19 cellular contexts compared by ENCODE assay signal in genomic region chr3:8575364-8576104, GRCh38.
A peak's percentile ranks its signal among the peaks of the same experiment; 100 is the strongest.
DNase-seq lines count a peak whose midpoint lies in the region; ATAC-seq and TF ChIP-seq lines count a peak whose summit lies in the region.
"Had no signal": no experiment of that assay in that cellular context is flagged by ENCODE, and none has a peak within 500 bp of the region (broad histone marks: within the 10 kb centered on the region; RNA-seq: fewer than 3 reads in every experiment).

No MANE protein-coding gene starts in this region.

- ATAC-seq in HG02571 (IDR thresholded peaks at IDR 0.05; ENCODE audit: unreplicated experiment): no peak
- ATAC-seq: effector memory CD8-positive, alpha-beta T cell had no signal

- H3K27ac ChIP-seq in smooth muscle cell (ENCODE audit: low read depth): peak overlapping the region; percentile 66

- H3K4me2 ChIP-seq in smooth muscle cell: peak overlapping the region; percentile 10

- POLR2A ChIA-PET in Caco-2 (lab: Charles Lee): no interaction called here

- TF ChIP-seq CTCF in astrocyte of the spinal cord (IDR thresholded peaks at IDR 0.05; ENCODE audit: low read depth, low read length) (no peak), fibroblast of the aortic adventitia (IDR thresholded peaks at IDR 0.05; ENCODE audit: insufficient read depth, low read length) (no peak), smooth muscle cell (IDR thresholded peaks at IDR 0.05; ENCODE audit: borderline replicate concordance, insufficient read depth, poor library complexity, severe bottlenecking) (no peak), Caco-2 (IDR thresholded peaks at IDR 0.05; ENCODE audit: insufficient read depth in 1 of 2, low read depth in 1 of 2, low read length in 1 of 2, severe bottlenecking in 1 of 2, unreplicated experiment in 1 of 2) (no peak)

- CTCF ChIA-PET in Caco-2 (lab: Charles Lee): no interaction called here

- H3K4me3 ChIP-seq in astrocyte of the spinal cord (ENCODE audit: low read depth, low read length) (no peak overlapping the region), fibroblast of the aortic adventitia (ENCODE audit: low read depth, low read length) (no peak overlapping the region), smooth muscle cell (no peak overlapping the region), Caco-2 (ENCODE audit: low read depth, low read length) (no peak overlapping the region)
- H3K4me3 ChIP-seq: uterus had no signal

- no peaks in the 10 kb centered on the region for H3K27me3 Mint-ChIP-seq in Caco-2 (ENCODE audit: insufficient read depth, unreplicated experiment)
- H3K27me3 Mint-ChIP-seq: stimulated activated naive CD8-positive, alpha-beta T cell treated with anti-CD3 and anti-CD28 coated beads, Interleukin-15, Interleukin-2, amounts not matched to agents 100 ng/mL and 50 ng/mL, for 24 hours had no signal

- no peak overlapping the region for H3K9ac ChIP-seq in smooth muscle cell (ENCODE audit: low read depth)

- no TSS peak for BruUV-seq in Caco-2 (replicated peaks; lab: Mats Ljungman, UMichigan)

- H3K9me3 Mint-ChIP-seq in Caco-2 (ENCODE audit: unreplicated experiment): no peaks in the 10 kb centered on the region
- H3K9me3 Mint-ChIP-seq: effector memory CD8-positive, alpha-beta T cell; stimulated activated naive CD8-positive, alpha-beta T cell treated with anti-CD3 and anti-CD28 coated beads, Interleukin-15, Interleukin-2, amounts not matched to agents 100 ng/mL and 50 ng/mL, for 24 hours had no signal

- no peaks in the 10 kb centered on the region for H3K27me3 ChIP-seq in smooth muscle cell (ENCODE audit: low read depth)
- no peaks in the 10 kb centered on the region for H3K27me3 ChIP-seq in Caco-2 (replicated peaks; ENCODE audit: control insufficient read depth, insufficient read depth, low read length)
- H3K27me3 ChIP-seq: uterus had no signal

- H4K20me1 ChIP-seq in smooth muscle cell (ENCODE audit: low read depth): no peaks in the 10 kb centered on the region

- H3K36me3 ChIP-seq in smooth muscle cell (ENCODE audit: low read depth) (peaks cover 13% of the 10 kb centered on the region), Caco-2 (ENCODE audit: control insufficient read depth, insufficient read depth, low read length) (no peaks in the 10 kb centered on the region)
- H3K36me3 ChIP-seq: uterus had no signal

- peaks cover 9% of the 10 kb centered on the region for H3K4me1 Mint-ChIP-seq in Caco-2 (ENCODE audit: low read depth, unreplicated experiment)

- no peak overlapping the region for H2AFZ ChIP-seq in smooth muscle cell (ENCODE audit: low read depth)

- no peak overlapping the region for H3K27ac Mint-ChIP-seq in Caco-2 (ENCODE audit: unreplicated experiment)
- H3K27ac Mint-ChIP-seq: effector memory CD8-positive, alpha-beta T cell; stimulated activated naive CD8-positive, alpha-beta T cell treated with anti-CD3 and anti-CD28 coated beads, Interleukin-15, Interleukin-2, amounts not matched to agents 100 ng/mL and 50 ng/mL, for 24 hours had no signal

- in situ Hi-C loops in astrocyte of the spinal cord (cut with HindIII; ENCODE audit: low sequenced_read_pairs): no loop called here

- DNase-seq in HCEC 1CT: peak; percentile 41
- DNase-seq in astrocyte of the spinal cord (ENCODE audit: low read depth, low spot score): peak; percentile 56
- peak; percentile 33 for DNase-seq in fibroblast of the aortic adventitia (ENCODE audit: low read depth)
- DNase-seq in smooth muscle cell (lab: John Stamatoyannopoulos, UW; ENCODE audit: unreplicated experiment): no peak
- no peak for DNase-seq in Caco-2
- DNase-seq in DMS 273 treated with DMSO at 0.1 percent for 48 hours (lab: John Stamatoyannopoulos, UW): no peak
- DNase-seq in 8988T: no peak
- DNase-seq: activated CD4-positive, CD25-positive, alpha-beta regulatory T cell treated with anti-CD3 and anti-CD28 coated beads, Interleukin-2, amount 50 U/mL, for 72 hours; activated naive CD4-positive, alpha-beta T cell treated with Interleukin-2 at 50 U/mL for 16 hours; AML-193; effector memory CD8-positive, alpha-beta T cell; glutamatergic neuron; NCI-H1105 treated with DMSO at 0.1 percent for 48 hours; occipital lobe; SHP77; stimulated activated CD4-positive, alpha-beta T cell treated with anti-CD3 and anti-CD28 coated beads, Interleukin-12 subunit alpha, Interleukin-12 subunit beta, amount 100 ng/mL, for 4 hours; uterus had no signal

- 72% methylated on average over 5 of the region's 5 CpGs for WGBS in smooth muscle cell (ENCODE audit: low lambda C conversion rate)

- no peak overlapping the region for H3K4me3 Mint-ChIP-seq in Caco-2 (ENCODE audit: unreplicated experiment)
- H3K4me3 Mint-ChIP-seq: effector memory CD8-positive, alpha-beta T cell; stimulated activated naive CD8-positive, alpha-beta T cell treated with anti-CD3 and anti-CD28 coated beads, Interleukin-15, Interleukin-2, amounts not matched to agents 100 ng/mL and 50 ng/mL, for 24 hours had no signal

- intact Hi-C loops in Caco-2 (cut with micrococcal nuclease; ENCODE audit: unreplicated experiment): no loop called here

- no peaks in the 10 kb centered on the region for H3K79me2 ChIP-seq in smooth muscle cell (ENCODE audit: low read depth)

- H3F3A ChIP-seq in smooth muscle cell (ENCODE audit: low read depth): peaks cover 70% of the 10 kb centered on the region

- H3K4me1 ChIP-seq in smooth muscle cell (ENCODE audit: low read depth) (peaks cover 3% of the 10 kb centered on the region), Caco-2 (peaks cover 11% of the 10 kb centered on the region)

- H3K9me3 ChIP-seq in smooth muscle cell (replicated peaks; ENCODE audit: low read depth) (no peaks in the 10 kb centered on the region), Caco-2 (no peaks in the 10 kb centered on the region)
- H3K9me3 ChIP-seq: uterus had no signal

- H3K36me3 Mint-ChIP-seq in Caco-2 (ENCODE audit: insufficient read depth, unreplicated experiment): no peaks in the 10 kb centered on the region

Comparison
In these comparisons a context has a peak if more than half of its experiments do, and no peak if none do; other contexts are left out.
1. DNase-seq: peak in HCEC 1CT (single experiment), astrocyte of the spinal cord (single experiment) and fibroblast of the aortic adventitia (single experiment); none in smooth muscle cell (single experiment), Caco-2 (0 of 2), DMS 273 treated with DMSO at 0.1 percent for 48 hours (single experiment) and 8988T (single experiment).